In genomic region chr7:24778543-24779282, GRCh38 we compare ENCODE assay signal across 10 cellular contexts. TPM values are rescaled to one million over a fixed set of nuclear protein-coding genes. Genes with fewer than 3 reads are reported as not detected.
A peak's percentile ranks its signal among the peaks of the same experiment; 100 is the strongest.
DNase-seq lines count a peak whose midpoint lies in the region; ATAC-seq and TF ChIP-seq lines count a peak whose summit lies in the region.
"Had no signal": no experiment of that assay in that cellular context is flagged by ENCODE, and none has a peak within 500 bp of the region (broad histone marks: within the 10 kb centered on the region; RNA-seq: fewer than 3 reads in every experiment).

No MANE protein-coding gene starts in this region.

- H3K27me3 Mint-ChIP-seq in CD8-positive, alpha-beta memory T cell, result no peaks in the 10 kb centered on the region
- H3K27me3 Mint-ChIP-seq: activated naive CD8-positive, alpha-beta T cell had no signal

- H3K36me3 Mint-ChIP-seq in CD8-positive, alpha-beta memory T cell, result peaks cover 3 to 12% (median 4%) of the 10 kb centered on the region in 3 donors

- no peaks in the 10 kb centered on the region for H3K4me1 Mint-ChIP-seq in CD8-positive, alpha-beta memory T cell

- no peaks in the 10 kb centered on the region for H3K36me3 ChIP-seq in CD8-positive, alpha-beta memory T cell (ENCODE audit: insufficient read depth, low read length)

- no peak for DNase-seq in CD8-positive, alpha-beta memory T cell
- DNase-seq in NOMO-1 treated with DMSO at 0.1 percent for 48 hours (lab: John Stamatoyannopoulos, UW; ENCODE audit: unreplicated experiment) (peak; percentile 88), foreskin keratinocyte (no peak), HEK293T (ENCODE audit: extremely low spot score) (no peak), COLO829 (ENCODE audit: low spot score) (no peak), NK-92 (lab: John Stamatoyannopoulos, UW; ENCODE audit: unreplicated experiment) (no peak), NCI-H69 (lab: John Stamatoyannopoulos, UW) (no peak)

- H3K9me3 ChIP-seq in CD8-positive, alpha-beta memory T cell (ENCODE audit: low read length), result no peaks in the 10 kb centered on the region

- H3K9me3 Mint-ChIP-seq in CD8-positive, alpha-beta memory T cell, result no peaks in the 10 kb centered on the region

- CTCF ChIA-PET in CD8-positive, alpha-beta memory T cell (lab: Charles Lee), result no interaction called here
- CTCF ChIA-PET in HEK293T (lab: Yijun Ruan, JAX), result interaction anchor here (0.6 to 1.1 kb wide), 2 partner anchors 34 to 41 kb away, joined by 3 read pairs; no protein-coding TSS in a partner anchor

- H3K4me1 ChIP-seq in CD8-positive, alpha-beta memory T cell (ENCODE audit: insufficient read depth, low read length), result no peaks in the 10 kb centered on the region
- peaks cover 7% of the 10 kb centered on the region for H3K4me1 ChIP-seq in foreskin keratinocyte
- H3K4me1 ChIP-seq: parathyroid adenoma had no signal

- no peaks in the 10 kb centered on the region for H3K27me3 ChIP-seq in CD8-positive, alpha-beta memory T cell (ENCODE audit: insufficient read depth, low read length, poor library complexity, severe bottlenecking)
- H3K27me3 ChIP-seq in foreskin keratinocyte, result no peaks in the 10 kb centered on the region

- no peak overlapping the region for H3K4me3 ChIP-seq in CD8-positive, alpha-beta memory T cell (ENCODE audit: low read length)

- peak overlapping the region; percentile 16 for H3K27ac ChIP-seq in CD8-positive, alpha-beta memory T cell (ENCODE audit: low read depth, low read length)
- H3K27ac ChIP-seq in foreskin keratinocyte, result no peak overlapping the region
- H3K27ac ChIP-seq: parathyroid adenoma had no signal

- ATAC-seq in GM21619 (IDR thresholded peaks at IDR 0.05; ENCODE audit: unreplicated experiment), result peak; percentile 52
- ATAC-seq in foreskin keratinocyte, result peak; percentile 18

- TF ChIP-seq CTCF in foreskin keratinocyte (conservative IDR thresholded peaks at IDR 0.05), result no peak

- no peak overlapping the region for H3K4me3 Mint-ChIP-seq in CD8-positive, alpha-beta memory T cell
- H3K4me3 Mint-ChIP-seq: activated naive CD8-positive, alpha-beta T cell had no signal

- no peak overlapping the region for H3K27ac Mint-ChIP-seq in CD8-positive, alpha-beta memory T cell
- H3K27ac Mint-ChIP-seq: activated naive CD8-positive, alpha-beta T cell had no signal

- POLR2A ChIA-PET in CD8-positive, alpha-beta memory T cell (lab: Charles Lee), result no interaction called here
- POLR2A ChIA-PET in HEK293T (lab: Yijun Ruan, JAX), result no interaction called here

TF ChIP-seq in HEK293T, 16 proteins besides CTCF, POLR2A, EP300 and RAD21:
- TF ChIP-seq FOXM1 (IDR thresholded peaks at IDR 0.05; ENCODE audit: borderline replicate concordance) (no peak), HDGF (IDR thresholded peaks at IDR 0.05; ENCODE audit: borderline replicate concordance) (no peak), CTBP1 (IDR thresholded peaks at IDR 0.05; ENCODE audit: borderline replicate concordance) (no peak), BHLHE40 (IDR thresholded peaks at IDR 0.05; ENCODE audit: borderline replicate concordance) (no peak), L3MBTL2 (conservative IDR thresholded peaks at IDR 0.05) (no peak), ZNF384 (IDR thresholded peaks at IDR 0.05) (no peak), ELF4 (IDR thresholded peaks at IDR 0.05) (no peak), SP1 (IDR thresholded peaks at IDR 0.05) (no peak), ARNT (IDR thresholded peaks at IDR 0.05) (no peak), PKNOX1 (IDR thresholded peaks at IDR 0.05) (no peak), TARDBP (IDR thresholded peaks at IDR 0.05) (no peak), NFRKB (IDR thresholded peaks at IDR 0.05) (no peak), FOXA1 (IDR thresholded peaks at IDR 0.05) (no peak), LEF1 (IDR thresholded peaks at IDR 0.05; ENCODE audit: borderline replicate concordance) (no peak), SUZ12 (IDR thresholded peaks at IDR 0.05) (no peak), FOXK2 (IDR thresholded peaks at IDR 0.05) (no peak)
TF ChIP-seq in HEK293T: peak in this region for 0.

RNA-seq across cellular contexts. Expression of gene GSDME, which starts 21.4 kb away (rescaled TPM):
- total RNA-seq in CD8-positive, alpha-beta memory T cell, result 1 to 10 TPM; 3.7 to 3.9 TPM
- polyA plus RNA-seq in CD8-positive, alpha-beta memory T cell, result 0.26 TPM
- total RNA-seq in foreskin keratinocyte, result 57.0 and 68.5 TPM in 2 replicates
- 53.2 and 64.3 TPM in 2 replicates for polyA plus RNA-seq in foreskin keratinocyte

Comparison
In these comparisons a context has a peak if more than half of its experiments do, and no peak if none do; other contexts are left out.
1. RNA of gene GSDME, which starts 21.4 kb away (total RNA-seq): 57.0 to 68.5 TPM in foreskin keratinocyte; 3.7 to 3.9 TPM in CD8-positive, alpha-beta memory T cell; every median in the first group is over 10 times any median in the second.